1 cellular context compared by ENCODE assay signal in genomic region chr9:81237565-81238231, GRCh38.
TF ChIP-seq lines count a peak whose summit lies in the region.

No MANE protein-coding gene starts in this region.

TF ChIP-seq in GM23338, 12 proteins besides CTCF, POLR2A, EP300 and RAD21 (continued from another document):
- TF ChIP-seq REST (IDR thresholded peaks at IDR 0.05; ENCODE audit: unreplicated experiment) (no peak), EZH2phosphoT487 (IDR thresholded peaks at IDR 0.05; ENCODE audit: unreplicated experiment) (no peak), CREB1 (CRISPR knock-in tag; IDR thresholded peaks at IDR 0.05; ENCODE audit: low read depth) (no peak), ZNF114 (CRISPR knock-in tag; IDR thresholded peaks at IDR 0.05) (no peak)
